ENCODE assay signal across 8 cellular contexts in genomic region chr2:70142590-70143313, GRCh38. TPM values are rescaled to one million over a fixed set of nuclear protein-coding genes. Genes with fewer than 3 reads are reported as not detected.
DNase-seq lines count a peak whose midpoint lies in the region; TF ChIP-seq lines count a peak whose summit lies in the region.

No MANE protein-coding gene starts in this region.

- H3K9me3 Mint-ChIP-seq in neural crest cell: no peaks in the 10 kb centered on the region

- in situ Hi-C loops in HAP-1 (cut with MboI; ENCODE audit: low sequenced_read_pairs): loop anchor here (10.0 kb wide), 3 partner anchors 58 to 418 kb away; partner anchors contain the start of gene PCBP1

- no peaks in the 10 kb centered on the region for H3K36me3 Mint-ChIP-seq in neural crest cell (ENCODE audit: low read depth)

- 0 to 1% (median 0%) methylated on average over 30 to 50 of the region's 50 CpGs for WGBS in stomach, 5 donors

- peak overlapping the region; percentile 99 for H3K27ac Mint-ChIP-seq in neural crest cell (ENCODE audit: unreplicated experiment)

- no peaks in the 10 kb centered on the region for H3K9me3 ChIP-seq in HAP-1
- H3K9me3 ChIP-seq in stomach: no peaks in the 10 kb centered on the region

- peak overlapping the region; percentile 96 to 99 (median 98) for H3K27ac ChIP-seq in stomach

- H3K4me3 ChIP-seq in HAP-1 (peak overlapping the region; percentile 40), stomach (peak overlapping the region; percentile 36 to 63 (median 50))

- H3K4me1 ChIP-seq in HAP-1 (peaks cover 15% of the 10 kb centered on the region), stomach (peaks cover 15 to 28% (median 25%) of the 10 kb centered on the region in 4 donors)

- peak overlapping the region; percentile 83 for H3K4me3 Mint-ChIP-seq in neural crest cell

- no peaks in the 10 kb centered on the region for H3K27me3 Mint-ChIP-seq in neural crest cell (ENCODE audit: low read depth)

- intact Hi-C loops in stomach (cut with DNase I; ENCODE audit: low total_unique reads): no loop called here

- peaks cover 31% of the 10 kb centered on the region for H3K4me1 Mint-ChIP-seq in neural crest cell

- DNase-seq in GF-D8 (lab: John Stamatoyannopoulos, UW) (peak; percentile 96), HAP-1 (ENCODE audit: low spot score in 2 of 2) (peak; percentile 98 to 100), M059J (ENCODE audit: low read depth) (peak; percentile 98), fibroblast of the conjunctiva (ENCODE audit: low read depth) (peak; percentile 99), neural crest cell (ENCODE audit: low read depth, low spot score) (peak; percentile 99), stomach (peak; percentile 100)
- DNase-seq in activated effector memory CD4-positive, alpha-beta T cell treated with anti-CD3 and anti-CD28 coated beads, Interleukin-2, amount 50 U/mL, for 16 hours: peak; percentile 100

- TF ChIP-seq CTCF in neural crest cell (conservative IDR thresholded peaks at IDR 0.05): peak; percentile 96
- peak in 6 of 7 experiments; percentile 80 to 100 (median 94) for TF ChIP-seq CTCF in stomach (IDR thresholded peaks at IDR 0.05)

- no peaks in the 10 kb centered on the region for H3K27me3 ChIP-seq in HAP-1 (ENCODE audit: low read depth)
- no peaks in the 10 kb centered on the region for H3K27me3 ChIP-seq in stomach

- TF ChIP-seq POLR2A in Raji (IDR thresholded peaks at IDR 0.05; ENCODE audit: insufficient read depth, low read depth, low read length) (peak; percentile 75), stomach (IDR thresholded peaks at IDR 0.05) (peak in 2 of 4 donors; percentile 56 to 82)

- peak; percentile 83 for TF ChIP-seq EP300 in stomach (IDR thresholded peaks at IDR 0.05)

- H3K36me3 ChIP-seq in HAP-1 (replicated peaks): no peaks in the 10 kb centered on the region
- H3K36me3 ChIP-seq in stomach: no peaks in the 10 kb centered on the region

RNA-seq across cellular contexts. Expression of gene C2orf42, which starts 48.1 kb away (rescaled TPM):
- 10.5 and 12.5 TPM in 2 replicates for total RNA-seq in M059J (2014; rRNA removed; shearing (Covaris generic))
- total RNA-seq in neural crest cell (19.5 and 20.7 TPM in 2 replicates), stomach (10 to 100 TPM in 3 of 5 donors, 1 to 10 TPM in 2; 2.6 to 23.2 (median 11.7) TPM)
- 1 to 10 TPM; 3.9 to 6.3 (median 4.3) TPM for polyA plus RNA-seq in stomach

RNA-seq across cellular contexts. Expression of gene PCBP1, which starts 55.5 kb away (rescaled TPM):
- total RNA-seq in M059J (2014; rRNA removed; shearing (Covaris generic)): 24.5 and 37.7 TPM in 2 replicates
- total RNA-seq in neural crest cell (365 and 382 TPM in 2 replicates), stomach (100 to 1,000 TPM in 3 of 5 donors, 10 to 100 TPM in 1, 1 to 10 TPM in 1; 9.3 to 164 (median 120) TPM)
- polyA plus RNA-seq in stomach: 100 to 1,000 TPM; 199 to 296 (median 251) TPM

Comparison
In these comparisons a context has a peak if more than half of its experiments do, and no peak if none do; other contexts are left out.
1. Peak in every context shown above with its lines: DNase-seq, H3K4me3 ChIP-seq and H3K27ac ChIP-seq.